9 cellular contexts compared by ENCODE assay signal in genomic region chr1:182388392-182389134, GRCh38. TPM values are rescaled to one million over a fixed set of nuclear protein-coding genes. Genes with fewer than 3 reads are reported as not detected.
DNase-seq lines count a peak whose midpoint lies in the region; ATAC-seq, FAIRE-seq and TF ChIP-seq lines count a peak whose summit lies in the region.
"Had no signal": no experiment of that assay in that cellular context is flagged by ENCODE, and none has a peak within 500 bp of the region (broad histone marks: within the 10 kb centered on the region; RNA-seq: fewer than 3 reads in every experiment).

No MANE protein-coding gene starts in this region.

- DNase-seq in activated naive CD4-positive, alpha-beta T cell treated with anti-CD3 and anti-CD28 coated beads for 36 hours = no peak
- DNase-seq in upper lobe of left lung (no peak), NCI-H2196 (lab: John Stamatoyannopoulos, UW; ENCODE audit: unreplicated experiment) (no peak), dedifferentiated amniotic fluid mesenchymal stem cell (ENCODE audit: extremely low spot score) (no peak), H54 (ENCODE audit: insufficient read length, low spot score) (no peak)

- H3K36me3 ChIP-seq in mucosa of stomach (ENCODE audit: control insufficient read depth, insufficient read depth, low read length) (peaks cover 35% of the 10 kb centered on the region), upper lobe of left lung (peaks cover 49 to 56% (median 51%) of the 10 kb centered on the region in 4 donors)

- H3K9me3 ChIP-seq in mucosa of stomach (ENCODE audit: control insufficient read depth, low read length) (no peaks in the 10 kb centered on the region), upper lobe of left lung (no peaks in the 10 kb centered on the region)

- no peaks in the 10 kb centered on the region for H3K9me3 Mint-ChIP-seq in activated naive CD4-positive, alpha-beta T cell treated with anti-CD3 and anti-CD28 coated beads, Interleukin-2, amount 50 U/mL, for 24 hours
- no peaks in the 10 kb centered on the region for H3K9me3 Mint-ChIP-seq in activated naive CD4-positive, alpha-beta T cell treated with anti-CD3 and anti-CD28 coated beads for 36 hours
- no peaks in the 10 kb centered on the region for H3K9me3 Mint-ChIP-seq in dendritic cell treated with granulocyte-macrophage colony-stimulating factor and Interleukin-4, amounts not matched to agents 40 ng/mL and 50 ng/mL, for 4 days

- no peak for TF ChIP-seq CTCF in upper lobe of left lung (IDR thresholded peaks at IDR 0.05)

- peaks cover 31% of the 10 kb centered on the region for H3K4me1 Mint-ChIP-seq in activated naive CD4-positive, alpha-beta T cell treated with anti-CD3 and anti-CD28 coated beads, Interleukin-2, amount 50 U/mL, for 24 hours
- peaks cover 18% of the 10 kb centered on the region for H3K4me1 Mint-ChIP-seq in activated naive CD4-positive, alpha-beta T cell treated with anti-CD3 and anti-CD28 coated beads for 36 hours (ENCODE audit: low read depth)
- H3K4me1 Mint-ChIP-seq in dendritic cell treated with granulocyte-macrophage colony-stimulating factor and Interleukin-4, amounts not matched to agents 40 ng/mL and 50 ng/mL, for 4 days (ENCODE audit: low read depth) = peaks cover 65% of the 10 kb centered on the region

- intact Hi-C loops in activated naive CD4-positive, alpha-beta T cell treated with anti-CD3 and anti-CD28 coated beads for 36 hours (cut with micrococcal nuclease) = no loop called here
- intact Hi-C loops in dendritic cell treated with granulocyte-macrophage colony-stimulating factor and Interleukin-4, amounts not matched to agents 40 ng/mL and 50 ng/mL, for 4 days (cut with micrococcal nuclease) = no loop called here

- 54 to 63% methylated on average over 5 of the region's 5 CpGs for WGBS in upper lobe of left lung, 2 donors

- no peak for TF ChIP-seq EP300 in upper lobe of left lung (IDR thresholded peaks at IDR 0.05)

- no peak for FAIRE-seq in H54 (lab: Jason Lieb, UNC)

- H3K27me3 ChIP-seq in mucosa of stomach (ENCODE audit: control insufficient read depth, insufficient read depth, low read length) (no peaks in the 10 kb centered on the region), upper lobe of left lung (no peaks in the 10 kb centered on the region)

- H3K4me3 ChIP-seq in mucosa of stomach (ENCODE audit: low read length) (peak overlapping the region; percentile 74), upper lobe of left lung (peak overlapping the region; percentile 60 to 89 (median 77))

- H3K4me1 ChIP-seq in mucosa of stomach (ENCODE audit: control insufficient read depth, insufficient read depth, low read length) (peaks cover 56% of the 10 kb centered on the region), upper lobe of left lung (peaks cover 21 to 53% (median 35%) of the 10 kb centered on the region in 4 donors)

- peak overlapping the region; percentile 96 to 100 (median 98) for H3K27ac ChIP-seq in upper lobe of left lung

- peaks cover 14% of the 10 kb centered on the region for H3K36me3 Mint-ChIP-seq in activated naive CD4-positive, alpha-beta T cell treated with anti-CD3 and anti-CD28 coated beads, Interleukin-2, amount 50 U/mL, for 24 hours
- H3K36me3 Mint-ChIP-seq in activated naive CD4-positive, alpha-beta T cell treated with anti-CD3 and anti-CD28 coated beads for 36 hours (ENCODE audit: low read depth) = peaks cover 38% of the 10 kb centered on the region
- H3K36me3 Mint-ChIP-seq in dendritic cell treated with granulocyte-macrophage colony-stimulating factor and Interleukin-4, amounts not matched to agents 40 ng/mL and 50 ng/mL, for 4 days (ENCODE audit: low read depth) = peaks cover 81% of the 10 kb centered on the region

- ATAC-seq in upper lobe of left lung (ENCODE audit: low FRiP score in 2 of 2) = no peak
- ATAC-seq: esophagus mucosa had no signal

- no peak overlapping the region for H3K27ac Mint-ChIP-seq in activated naive CD4-positive, alpha-beta T cell treated with anti-CD3 and anti-CD28 coated beads, Interleukin-2, amount 50 U/mL, for 24 hours
- no peak overlapping the region for H3K27ac Mint-ChIP-seq in activated naive CD4-positive, alpha-beta T cell treated with anti-CD3 and anti-CD28 coated beads for 36 hours
- H3K27ac Mint-ChIP-seq in dendritic cell treated with granulocyte-macrophage colony-stimulating factor and Interleukin-4, amounts not matched to agents 40 ng/mL and 50 ng/mL, for 4 days = no peak overlapping the region

- no peaks in the 10 kb centered on the region for H3K27me3 Mint-ChIP-seq in activated naive CD4-positive, alpha-beta T cell treated with anti-CD3 and anti-CD28 coated beads, Interleukin-2, amount 50 U/mL, for 24 hours
- H3K27me3 Mint-ChIP-seq in activated naive CD4-positive, alpha-beta T cell treated with anti-CD3 and anti-CD28 coated beads for 36 hours (ENCODE audit: low read depth) = no peaks in the 10 kb centered on the region
- H3K27me3 Mint-ChIP-seq in dendritic cell treated with granulocyte-macrophage colony-stimulating factor and Interleukin-4, amounts not matched to agents 40 ng/mL and 50 ng/mL, for 4 days = no peaks in the 10 kb centered on the region

- TF ChIP-seq POLR2A in upper lobe of left lung (IDR thresholded peaks at IDR 0.05) (no peak), H54 (IDR thresholded peaks at IDR 0.05; ENCODE audit: low read depth, low read length) (no peak)

- peak overlapping the region; percentile 97 for H3K4me3 Mint-ChIP-seq in activated naive CD4-positive, alpha-beta T cell treated with anti-CD3 and anti-CD28 coated beads, Interleukin-2, amount 50 U/mL, for 24 hours
- no peak overlapping the region for H3K4me3 Mint-ChIP-seq in activated naive CD4-positive, alpha-beta T cell treated with anti-CD3 and anti-CD28 coated beads for 36 hours
- H3K4me3 Mint-ChIP-seq in dendritic cell treated with granulocyte-macrophage colony-stimulating factor and Interleukin-4, amounts not matched to agents 40 ng/mL and 50 ng/mL, for 4 days = peak overlapping the region; percentile 100

- peak overlapping the region; percentile 94 for H3K9ac ChIP-seq in mucosa of stomach (ENCODE audit: low read length)

- CTCF ChIA-PET in activated naive CD4-positive, alpha-beta T cell treated with anti-CD3 and anti-CD28 coated beads for 36 hours (lab: Charles Lee) = interaction anchor here (1.2 to 2.6 kb wide), 3 partner anchors 8 to 246 kb away, joined by 3 to 15 read pairs (median 5); no protein-coding TSS in a partner anchor

RNA-seq across cellular contexts. Expression of gene GLUL, which starts 3.0 kb away (rescaled TPM):
- total RNA-seq in activated naive CD4-positive, alpha-beta T cell treated with anti-CD3 and anti-CD28 coated beads for 36 hours = 10 to 100 TPM; 71.5 to 73.1 TPM
- total RNA-seq in upper lobe of left lung = 1,000 to 10,000 TPM; 1,145 to 1,831 (median 1,583) TPM

RNA-seq across cellular contexts. Expression of gene TEDDM1, which starts 11.9 kb away (rescaled TPM):
- not detected for total RNA-seq in activated naive CD4-positive, alpha-beta T cell treated with anti-CD3 and anti-CD28 coated beads for 36 hours
- not detected for total RNA-seq in upper lobe of left lung
- total RNA-seq: esophagus mucosa had no signal

Comparison
In these comparisons a context has a peak if more than half of its experiments do, and no peak if none do; other contexts are left out.
1. RNA of gene GLUL, which starts 3.0 kb away (total RNA-seq): 1,145 to 1,831 TPM in upper lobe of left lung; 71.5 to 73.1 TPM in activated naive CD4-positive, alpha-beta T cell treated with anti-CD3 and anti-CD28 coated beads for 36 hours; every median in the first group is over 10 times any median in the second.